ENCODE assay signal across 1 cellular context in genomic region chr16:72992142-72992601, GRCh38.
TF ChIP-seq lines count a peak whose summit lies in the region.

No MANE protein-coding gene starts in this region.

TF ChIP-seq in A549, 52 proteins besides CTCF, POLR2A, EP300 and RAD21 (continued from another document):
- TF ChIP-seq MAX (IDR thresholded peaks at IDR 0.05) = no peak
- no peak for TF ChIP-seq MYC (IDR thresholded peaks at IDR 0.05; ENCODE audit: borderline replicate concordance, low read length)
- no peak for TF ChIP-seq ZFP36 (IDR thresholded peaks at IDR 0.05; ENCODE audit: borderline replicate concordance, partially characterized antibody)
- TF ChIP-seq MAZ (IDR thresholded peaks at IDR 0.05; ENCODE audit: borderline replicate concordance, low read depth, low read length) = no peak
- no peak for TF ChIP-seq HOXB13 (CRISPR knock-in tag; IDR thresholded peaks at IDR 0.05; ENCODE audit: low read depth)
- no peak for TF ChIP-seq PBX3 (IDR thresholded peaks at IDR 0.05)
- TF ChIP-seq EHF (CRISPR knock-in tag; IDR thresholded peaks at IDR 0.05) = no peak
